8 cellular contexts compared by ENCODE assay signal in the genomic region with DNA sequence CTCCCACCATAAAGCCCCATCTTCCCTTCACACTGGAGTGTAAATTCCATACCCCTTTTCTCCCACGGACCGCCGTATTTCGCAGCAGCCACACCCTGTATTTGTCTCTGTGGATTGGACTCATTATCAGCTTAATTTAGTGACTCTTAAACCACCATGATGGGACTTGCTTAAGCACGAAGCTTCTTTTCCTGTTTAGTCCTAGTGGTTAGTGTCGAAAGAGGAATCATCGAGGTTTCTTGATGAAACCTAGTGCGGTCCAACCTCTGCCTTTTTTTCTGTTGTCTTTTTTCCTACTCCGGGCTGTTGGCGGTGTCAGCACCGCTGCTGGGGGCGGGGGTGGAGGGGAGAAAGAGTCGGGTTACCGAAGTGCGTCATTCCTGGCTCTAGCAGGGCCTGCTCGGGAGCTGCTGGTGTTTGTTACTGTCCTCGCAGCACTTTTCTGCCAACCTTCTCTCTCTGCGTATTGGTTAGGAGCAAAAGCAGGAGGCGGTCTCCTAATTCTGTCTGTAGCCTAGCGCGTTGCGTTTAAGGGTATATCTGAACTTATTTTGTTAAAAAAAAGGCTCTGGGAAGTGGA. TPM values are rescaled to one million over a fixed set of nuclear protein-coding genes. Genes with fewer than 3 reads are reported as not detected.
DNase-seq lines count a peak whose midpoint lies in the region; TF ChIP-seq lines count a peak whose summit lies in the region.

No MANE protein-coding gene starts in this region.

- peaks cover 3% of the 10 kb centered on the region for H3K9me3 Mint-ChIP-seq in neural crest cell

- H3K27ac ChIP-seq in MM.1S (ENCODE audit: low read length) (peak overlapping the region; percentile 95), stomach smooth muscle (ENCODE audit: low read length) (peak overlapping the region; percentile 96)

- no peaks in the 10 kb centered on the region for H3K9me3 ChIP-seq in MM.1S (replicated peaks; ENCODE audit: insufficient read depth, low read length)
- H3K9me3 ChIP-seq in stomach smooth muscle (ENCODE audit: control insufficient read depth in 2 of 2, low read length in 2 of 2) = no peaks in the 10 kb centered on the region

- H2AFZ ChIP-seq in MM.1S (ENCODE audit: low read length) = no peak overlapping the region

- H3K4me1 Mint-ChIP-seq in neural crest cell = peaks cover 35% of the 10 kb centered on the region

- H4K20me1 ChIP-seq in MM.1S (ENCODE audit: insufficient read depth, low read length) = peaks cover 9% of the 10 kb centered on the region; the same call in 1 of the 2 replicates

- H3K9ac ChIP-seq in MM.1S (ENCODE audit: low read length) (peak overlapping the region; percentile 99), stomach smooth muscle (ENCODE audit: low read length in 2 of 2) (peak overlapping the region; percentile 86 to 98)

- H3K27me3 Mint-ChIP-seq in neural crest cell (ENCODE audit: low read depth) = peaks cover 6% of the 10 kb centered on the region

- H3K79me2 ChIP-seq in MM.1S (ENCODE audit: low read length) = peaks cover 67% of the 10 kb centered on the region

- H3F3A ChIP-seq in MM.1S (ENCODE audit: insufficient read depth, low read length) = peaks cover 21% of the 10 kb centered on the region

- H3K36me3 ChIP-seq in MM.1S (replicated peaks; ENCODE audit: insufficient read depth, low read length) (no peaks in the 10 kb centered on the region), stomach smooth muscle (ENCODE audit: control insufficient read depth in 2 of 2, insufficient read depth in 2 of 2, low read length in 2 of 2) (no peaks in the 10 kb centered on the region)

- DNase-seq in ELR (ENCODE audit: low read depth) (peak; percentile 94), HCEC 1CT (peak; percentile 92), MM.1S (peak; percentile 91), SHP77 treated with DMSO at 0.1 percent for 48 hours (lab: John Stamatoyannopoulos, UW) (peak; percentile 64), activated gamma-delta T cell (lab: John Stamatoyannopoulos, UW) (peak; percentile 50), fibroblast of villous mesenchyme (ENCODE audit: low read depth) (peak; percentile 97), neural crest cell (ENCODE audit: low read depth, low spot score) (peak; percentile 56)

- H3K27me3 ChIP-seq in MM.1S (replicated peaks; ENCODE audit: insufficient read depth, low read length) (no peaks in the 10 kb centered on the region), stomach smooth muscle (ENCODE audit: control insufficient read depth in 1 of 2, insufficient read depth in 2 of 2, low read length in 2 of 2) (no peaks in the 10 kb centered on the region)

- no peaks in the 10 kb centered on the region for H3K9me2 ChIP-seq in MM.1S (replicated peaks; ENCODE audit: insufficient read depth, low read length)

- H3K4me2 ChIP-seq in MM.1S (ENCODE audit: low read depth, low read length) = peak overlapping the region; percentile 53

- H3K4me1 ChIP-seq in MM.1S (ENCODE audit: low read length) (no peaks in the 10 kb centered on the region), stomach smooth muscle (ENCODE audit: control insufficient read depth, insufficient read depth, low read length) (no peaks in the 10 kb centered on the region)

- H3K4me3 ChIP-seq in MM.1S (ENCODE audit: low read length) (peak overlapping the region; percentile 85), fibroblast of villous mesenchyme (ENCODE audit: low read depth, low read length) (peak overlapping the region; percentile 85), stomach smooth muscle (ENCODE audit: low read length in 2 of 2) (peak overlapping the region; percentile 77 to 81)

- peak overlapping the region; percentile 97 for H3K27ac Mint-ChIP-seq in neural crest cell (ENCODE audit: unreplicated experiment)

- H3K36me3 Mint-ChIP-seq in neural crest cell (ENCODE audit: low read depth) = no peaks in the 10 kb centered on the region

- H3K4me3 Mint-ChIP-seq in neural crest cell = peak overlapping the region; percentile 92

- TF ChIP-seq CTCF in MM.1S (IDR thresholded peaks at IDR 0.05; ENCODE audit: low read length) (no peak), fibroblast of villous mesenchyme (IDR thresholded peaks at IDR 0.05; ENCODE audit: insufficient read depth, low read depth, low read length) (no peak), neural crest cell (conservative IDR thresholded peaks at IDR 0.05) (no peak)

RNA-seq across cellular contexts. Expression of a gene that starts 1.4 kb away (rescaled TPM):
- total RNA-seq in fibroblast of villous mesenchyme (56.7 and 57.4 TPM in 2 replicates), neural crest cell (63.3 and 70.7 TPM in 2 replicates)

Comparison
In these comparisons a context has a peak if more than half of its experiments do, and no peak if none do; other contexts are left out.
1. Peak in every context shown above with its lines: DNase-seq, H3K4me3 ChIP-seq and H3K27ac ChIP-seq.